Comparison of ENCODE assay signal across 1 cellular context in the genomic region with DNA sequence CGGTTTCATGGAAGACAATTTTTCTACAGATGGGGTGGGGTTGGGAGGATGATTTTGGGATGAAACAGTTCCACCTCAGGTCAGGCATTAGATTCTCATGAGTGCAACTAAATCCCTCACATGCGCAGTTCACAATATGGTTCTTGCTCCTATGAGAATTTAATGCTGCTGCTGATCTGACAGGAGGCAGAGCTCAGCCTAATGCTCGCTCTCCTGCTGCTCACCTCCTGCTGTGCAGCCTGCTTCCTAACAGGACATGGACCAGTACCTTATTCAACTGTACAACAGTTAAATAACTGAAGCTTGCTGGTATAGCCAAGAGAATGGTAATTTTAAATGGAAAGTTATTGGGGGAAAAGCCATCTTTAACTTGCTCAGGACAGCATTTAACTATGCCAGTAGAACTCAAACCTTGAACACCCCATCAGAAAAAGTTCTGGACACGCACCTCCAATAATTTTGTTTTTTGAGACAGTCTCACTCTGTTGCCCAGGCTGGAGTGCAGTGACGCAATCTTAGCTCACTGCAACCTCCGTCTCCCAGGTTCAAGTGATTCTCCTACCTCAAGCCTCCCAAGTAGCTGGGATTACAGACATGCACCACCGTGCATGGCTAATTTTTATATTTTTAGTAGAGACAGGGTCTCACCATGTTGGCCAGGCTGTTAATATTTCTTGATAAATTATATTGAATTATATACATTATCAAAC.
TF ChIP-seq lines count a peak whose summit lies in the region.

No MANE protein-coding gene starts in this region.

TF ChIP-seq in K562, 482 proteins besides CTCF, POLR2A, EP300 and RAD21 (continued from another document):
- TF ChIP-seq, protein P1, sequence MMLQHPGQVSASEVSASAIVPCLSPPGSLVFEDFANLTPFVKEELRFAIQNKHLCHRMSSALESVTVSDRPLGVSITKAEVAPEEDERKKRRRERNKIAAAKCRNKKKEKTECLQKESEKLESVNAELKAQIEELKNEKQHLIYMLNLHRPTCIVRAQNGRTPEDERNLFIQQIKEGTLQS (IDR thresholded peaks at IDR 0.05): peak; percentile 29; the same call in 1 of the 2 replicates
- TF ChIP-seq, protein P1 (CRISPR knock-in tag; conservative IDR thresholded peaks at IDR 0.05): no peak
- TF ChIP-seq CEBPG (CRISPR knock-in tag; IDR thresholded peaks at IDR 0.05) (no peak), CEBPG (tag; conservative IDR thresholded peaks at IDR 0.05 in 1 of 2, IDR thresholded peaks at IDR 0.05 in 1 of 2) (0 out of 4 replicates have a peak, but pooled peaks of 1 of the 2 experiments have one; percentile 32), CCNT2 (IDR thresholded peaks at IDR 0.05; ENCODE audit: borderline replicate concordance, extremely low read depth, insufficient read length, low read depth, low read length) (no peak), E2F3 (CRISPR knock-in tag; IDR thresholded peaks at IDR 0.05) (no peak), POLR2AphosphoS2 (IDR thresholded peaks at IDR 0.05; ENCODE audit: low read length) (0 out of 2 replicates have a peak, but pooled peaks have one; percentile 3), TAF1 (IDR thresholded peaks at IDR 0.05; ENCODE audit: control insufficient read depth, extremely low read depth, insufficient read depth, low read length, severe bottlenecking) (no peak), ZNF79 (CRISPR knock-in tag; IDR thresholded peaks at IDR 0.05; ENCODE audit: low read depth) (no peak), TBP (optimal IDR thresholded peaks at IDR 0.05; ENCODE audit: low read depth, low read length) (no peak), ZNF232 (CRISPR knock-in tag; IDR thresholded peaks at IDR 0.05) (no peak), ZNF551 (CRISPR knock-in tag; IDR thresholded peaks at IDR 0.05) (no peak), ZNF431 (CRISPR knock-in tag; IDR thresholded peaks at IDR 0.05) (no peak)
- TF ChIP-seq, protein P2, sequence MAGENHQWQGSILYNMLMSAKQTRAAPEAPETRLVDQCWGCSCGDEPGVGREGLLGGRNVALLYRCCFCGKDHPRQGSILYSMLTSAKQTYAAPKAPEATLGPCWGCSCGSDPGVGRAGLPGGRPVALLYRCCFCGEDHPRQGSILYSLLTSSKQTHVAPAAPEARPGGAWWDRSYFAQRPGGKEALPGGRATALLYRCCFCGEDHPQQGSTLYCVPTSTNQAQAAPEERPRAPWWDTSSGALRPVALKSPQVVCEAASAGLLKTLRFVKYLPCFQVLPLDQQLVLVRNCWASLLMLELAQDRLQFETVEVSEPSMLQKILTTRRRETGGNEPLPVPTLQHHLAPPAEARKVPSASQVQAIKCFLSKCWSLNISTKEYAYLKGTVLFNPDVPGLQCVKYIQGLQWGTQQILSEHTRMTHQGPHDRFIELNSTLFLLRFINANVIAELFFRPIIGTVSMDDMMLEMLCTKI (IDR thresholded peaks at IDR 0.05; ENCODE audit: partially characterized antibody): no peak
- TF ChIP-seq, protein P3, sequence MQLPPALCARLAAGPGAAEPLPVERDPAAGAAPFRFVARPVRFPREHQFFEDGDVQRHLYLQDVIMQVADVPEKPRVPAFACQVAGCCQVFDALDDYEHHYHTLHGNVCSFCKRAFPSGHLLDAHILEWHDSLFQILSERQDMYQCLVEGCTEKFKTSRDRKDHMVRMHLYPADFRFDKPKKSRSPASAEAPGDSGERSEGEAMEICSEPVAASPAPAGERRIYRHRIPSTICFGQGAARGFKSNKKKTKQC (CRISPR knock-in tag; IDR thresholded peaks at IDR 0.05): no peak
